8 cellular contexts compared by ENCODE assay signal in genomic region chr1:85200870-85201339, GRCh38. TPM values are rescaled to one million over a fixed set of nuclear protein-coding genes. Genes with fewer than 3 reads are reported as not detected.
DNase-seq lines count a peak whose midpoint lies in the region; ATAC-seq lines count a peak whose summit lies in the region.

TSS of gene SYDE2 (minus strand) at chr1:85201016. CDS start at chr1:85200996, 20 bp downstream.

- no peaks in the 10 kb centered on the region for H3K36me3 ChIP-seq in mucosa of rectum (ENCODE audit: control insufficient read depth in 2 of 2, insufficient read depth in 2 of 2, low read length in 2 of 2)

- peaks cover 26% of the 10 kb centered on the region for H3K4me1 Mint-ChIP-seq in activated CD8-positive, alpha-beta memory T cell treated with anti-CD3 and anti-CD28 coated beads, Interleukin-2, amount 10 ng/mL, durations not matched to agents 7 days and 5 days

- peaks cover 0 to 4% of the 10 kb centered on the region in 2 donors for H3K27me3 ChIP-seq in mucosa of rectum (ENCODE audit: control insufficient read depth in 2 of 2, insufficient read depth in 2 of 2, low read length in 2 of 2)

- H3K4me1 ChIP-seq in mucosa of rectum (ENCODE audit: control insufficient read depth in 2 of 2, insufficient read depth in 2 of 2, low read length in 2 of 2): peaks cover 5 to 14% of the 10 kb centered on the region in 2 donors

- ATAC-seq in GM19043 (IDR thresholded peaks at IDR 0.05; ENCODE audit: low read depth, unreplicated experiment) (peak; percentile 64), HG03342 (IDR thresholded peaks at IDR 0.05; ENCODE audit: unreplicated experiment) (peak; percentile 70)
- peak; percentile 88 for ATAC-seq in activated CD8-positive, alpha-beta memory T cell treated with anti-CD3 and anti-CD28 coated beads, Interleukin-2, amount 10 ng/mL, durations not matched to agents 7 days and 5 days

- CTCF ChIA-PET in activated CD8-positive, alpha-beta memory T cell treated with anti-CD3 and anti-CD28 coated beads, Interleukin-2, amount 10 ng/mL, durations not matched to agents 7 days and 5 days (lab: Charles Lee): interaction anchor here (1.0 to 1.6 kb wide), 4 partner anchors 58 to 256 kb away, joined by 3 to 4 read pairs (median 3); no protein-coding TSS in a partner anchor

- peak within 1 kb of the TSS; percentile 94 to 97 for H3K27ac ChIP-seq in mucosa of rectum (ENCODE audit: low read depth in 2 of 2, low read length in 2 of 2)

- no peaks in the 10 kb centered on the region for H3K36me3 Mint-ChIP-seq in activated CD8-positive, alpha-beta memory T cell treated with anti-CD3 and anti-CD28 coated beads, Interleukin-2, amount 10 ng/mL, durations not matched to agents 7 days and 5 days

- DNase-seq in AG20443 (ENCODE audit: low spot score) (peak; percentile 90), NCI-H748 treated with DMSO at 0.1 percent for 48 hours (lab: John Stamatoyannopoulos, UW) (peak; percentile 34), epidermal melanocyte (ENCODE audit: insufficient read length, low spot score) (peak; percentile 74)
- peak; percentile 83 for DNase-seq in activated CD8-positive, alpha-beta memory T cell treated with anti-CD3 and anti-CD28 coated beads, Interleukin-2, amount 10 ng/mL, durations not matched to agents 7 days and 5 days
- peak; percentile 56 for DNase-seq in stimulated activated CD8-positive, alpha-beta memory T cell treated with anti-CD3 and anti-CD28 coated beads, Interleukin-4, amount 100 ng/mL, for 24 hours (ENCODE audit: low read depth)

- peak within 1 kb of the TSS; percentile 89 to 93 for H3K4me3 ChIP-seq in mucosa of rectum (ENCODE audit: low read length in 2 of 2)

- no peaks in the 10 kb centered on the region for H3K9me3 Mint-ChIP-seq in activated CD8-positive, alpha-beta memory T cell treated with anti-CD3 and anti-CD28 coated beads, Interleukin-2, amount 10 ng/mL, durations not matched to agents 7 days and 5 days (ENCODE audit: low read depth)

- H3K9ac ChIP-seq in mucosa of rectum (ENCODE audit: low read depth in 1 of 2, low read length in 2 of 2): peak within 1 kb of the TSS; percentile 74 to 97

- peak within 1 kb of the TSS; percentile 68 for H3K27ac Mint-ChIP-seq in activated CD8-positive, alpha-beta memory T cell treated with anti-CD3 and anti-CD28 coated beads, Interleukin-2, amount 10 ng/mL, durations not matched to agents 7 days and 5 days

- H3K9me3 ChIP-seq in mucosa of rectum (ENCODE audit: control insufficient read depth in 2 of 2, low read length in 2 of 2): no peaks in the 10 kb centered on the region

- H3K27me3 Mint-ChIP-seq in activated CD8-positive, alpha-beta memory T cell treated with anti-CD3 and anti-CD28 coated beads, Interleukin-2, amount 10 ng/mL, durations not matched to agents 7 days and 5 days: peaks cover 25% of the 10 kb centered on the region

- peak within 1 kb of the TSS; percentile 88 for H3K4me3 Mint-ChIP-seq in activated CD8-positive, alpha-beta memory T cell treated with anti-CD3 and anti-CD28 coated beads, Interleukin-2, amount 10 ng/mL, durations not matched to agents 7 days and 5 days

RNA-seq across cellular contexts. Expression of gene SYDE2, which starts in this region (rescaled TPM):
- 1 to 10 TPM; 1.4 to 2.2 TPM for total RNA-seq in activated CD8-positive, alpha-beta memory T cell treated with anti-CD3 and anti-CD28 coated beads, Interleukin-2, amount 10 ng/mL, durations not matched to agents 7 days and 5 days

Comparison
In these comparisons a context has a peak if more than half of its experiments do, and no peak if none do; other contexts are left out.
1. Peak in every context shown above with its lines: DNase-seq, ATAC-seq, H3K4me3 ChIP-seq and H3K27ac ChIP-seq.
2. DNase-seq: peak in every context shown above with its lines; median percentile 90 in AG20443; 83 in activated CD8-positive, alpha-beta memory T cell treated with anti-CD3 and anti-CD28 coated beads, Interleukin-2, amount 10 ng/mL, durations not matched to agents 7 days and 5 days; 74 in epidermal melanocyte; 56 in stimulated activated CD8-positive, alpha-beta memory T cell treated with anti-CD3 and anti-CD28 coated beads, Interleukin-4, amount 100 ng/mL, for 24 hours; 34 in NCI-H748 treated with DMSO at 0.1 percent for 48 hours.